In genomic region chr12:4274960-4275868, GRCh38 we compare ENCODE assay signal across 9 cellular contexts. TPM values are rescaled to one million over a fixed set of nuclear protein-coding genes. Genes with fewer than 3 reads are reported as not detected.
A peak's percentile ranks its signal among the peaks of the same experiment; 100 is the strongest.
DNase-seq lines count a peak whose midpoint lies in the region; ATAC-seq, FAIRE-seq and TF ChIP-seq lines count a peak whose summit lies in the region.
"Had no signal": no experiment of that assay in that cellular context is flagged by ENCODE, and none has a peak within 500 bp of the region (broad histone marks: within the 10 kb centered on the region; RNA-seq: fewer than 3 reads in every experiment).

No MANE protein-coding gene starts in this region.

- H3K27me3 Mint-ChIP-seq in mesothelial cell of epicardium (ENCODE audit: low read depth) = peaks cover 3% of the 10 kb centered on the region

- no peak for FAIRE-seq in A549 (lab: Jason Lieb, UNC)
- FAIRE-seq: colon had no signal

- TF ChIP-seq CTCF in A549 (IDR thresholded peaks at IDR 0.05) = no peak
- TF ChIP-seq CTCF in mesothelial cell of epicardium (IDR thresholded peaks at IDR 0.05; ENCODE audit: unreplicated experiment) = no peak

- peaks cover 33% of the 10 kb centered on the region for H3K27me3 ChIP-seq in HUES64 (ENCODE audit: insufficient read depth, low read length)

- CTCF ChIA-PET in A549 (lab: Yijun Ruan, JAX) = interaction anchor here (1.0 to 13.1 kb wide), 13 partner anchors 10 to 975 kb away, joined by 3 to 235 read pairs (median 12); no protein-coding TSS in a partner anchor

- H3K4me3 ChIP-seq in A549 = peak overlapping the region; percentile 46
- H3K4me3 ChIP-seq in HUES64 (ENCODE audit: low read length) = peak overlapping the region; percentile 96

- ATAC-seq in A549 (no peak), GM21447 (IDR thresholded peaks at IDR 0.05; ENCODE audit: unreplicated experiment) (no peak), GM18511 (IDR thresholded peaks at IDR 0.05; ENCODE audit: unreplicated experiment) (no peak)

- H3K4me1 Mint-ChIP-seq in mesothelial cell of epicardium = peaks cover 59% of the 10 kb centered on the region

- peaks cover 8% of the 10 kb centered on the region for H3K36me3 Mint-ChIP-seq in mesothelial cell of epicardium

- DNase-seq in A549 (ENCODE audit: low read depth in 1 of 2, low spot score in 1 of 2) (no peak), caudate nucleus (lab: John Stamatoyannopoulos, UW) (no peak), mesothelial cell of epicardium (ENCODE audit: low spot score in 2 of 2, unreplicated experiment in 2 of 2) (no peak), MV-4-11 (lab: John Stamatoyannopoulos, UW) (no peak), DMS79 (lab: John Stamatoyannopoulos, UW) (no peak)

- TF ChIP-seq RAD21 in A549 (conservative IDR thresholded peaks at IDR 0.05 in 1 of 2, IDR thresholded peaks at IDR 0.05 in 1 of 2) = no peak

- 3% methylated on average over 37 of the region's 46 CpGs for WGBS in A549 (ENCODE audit: missing lambda C conversion rate)
- WGBS in HUES64 = under 1% methylated on average over 43 of the region's 46 CpGs

- H3K9me3 ChIP-seq in A549 (no peaks in the 10 kb centered on the region), HUES64 (ENCODE audit: insufficient read depth, low read depth, low read length) (no peaks in the 10 kb centered on the region)

- H3K9me3 Mint-ChIP-seq in mesothelial cell of epicardium = no peaks in the 10 kb centered on the region

- peak overlapping the region; percentile 30 to 47; a peak in 2 of 6 replicates for H3K27ac ChIP-seq in A549
- H3K27ac ChIP-seq in HUES64 (ENCODE audit: low read depth, low read length) = peak overlapping the region; percentile 79
- H3K27ac ChIP-seq in caudate nucleus (ENCODE audit: low read depth, low read length) = peak overlapping the region; percentile 92

- TF ChIP-seq POLR2A in A549 (IDR thresholded peaks at IDR 0.05; ENCODE audit: low read length) = no peak

- peaks cover 53% of the 10 kb centered on the region for H3K4me1 ChIP-seq in A549
- H3K4me1 ChIP-seq in HUES64 (ENCODE audit: insufficient read depth, low read length) = peaks cover 30% of the 10 kb centered on the region

- H3K36me3 ChIP-seq in HUES64 (ENCODE audit: insufficient read depth, low read length) = peaks cover 41% of the 10 kb centered on the region

- peak overlapping the region; percentile 78 for H3K4me2 ChIP-seq in A549

- peak overlapping the region; percentile 98 for H3K27ac Mint-ChIP-seq in mesothelial cell of epicardium

- H3K4me3 Mint-ChIP-seq in mesothelial cell of epicardium = peak overlapping the region; percentile 91

- TF ChIP-seq EP300 in A549 (IDR thresholded peaks at IDR 0.05) = no peak

- POLR2A ChIA-PET in A549 (lab: Yijun Ruan, JAX) = interaction anchor here (0.6 kb wide), 1 partner anchor 283 kb away, joined by 4 read pairs; no protein-coding TSS in a partner anchor

- H3K9ac ChIP-seq in HUES64 (ENCODE audit: low read depth, low read length) = peak overlapping the region; percentile 94

TF ChIP-seq in A549, 52 proteins besides CTCF, POLR2A, EP300 and RAD21:
- TF ChIP-seq, protein P1, sequence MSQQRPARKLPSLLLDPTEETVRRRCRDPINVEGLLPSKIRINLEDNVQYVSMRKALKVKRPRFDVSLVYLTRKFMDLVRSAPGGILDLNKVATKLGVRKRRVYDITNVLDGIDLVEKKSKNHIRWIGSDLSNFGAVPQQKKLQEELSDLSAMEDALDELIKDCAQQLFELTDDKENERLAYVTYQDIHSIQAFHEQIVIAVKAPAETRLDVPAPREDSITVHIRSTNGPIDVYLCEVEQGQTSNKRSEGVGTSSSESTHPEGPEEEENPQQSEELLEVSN (IDR thresholded peaks at IDR 0.05; ENCODE audit: borderline replicate concordance, low read depth) = no peak
- TF ChIP-seq HDAC2 (IDR thresholded peaks at IDR 0.05) = no peak
- no peak for TF ChIP-seq HEYL (CRISPR knock-in tag; IDR thresholded peaks at IDR 0.05)
- no peak for TF ChIP-seq CHD4 (IDR thresholded peaks at IDR 0.05; ENCODE audit: borderline replicate concordance)
- TF ChIP-seq EHMT2 (IDR thresholded peaks at IDR 0.05; ENCODE audit: low read depth) = no peak
- TF ChIP-seq EHF (CRISPR knock-in tag; IDR thresholded peaks at IDR 0.05) = no peak
- TF ChIP-seq RFX5 (IDR thresholded peaks at IDR 0.05) = no peak
- no peak for TF ChIP-seq MYC (IDR thresholded peaks at IDR 0.05; ENCODE audit: borderline replicate concordance, low read length)
- no peak for TF ChIP-seq MAZ (IDR thresholded peaks at IDR 0.05; ENCODE audit: borderline replicate concordance, low read depth, low read length)
- TF ChIP-seq KDM1A (IDR thresholded peaks at IDR 0.05; ENCODE audit: low read depth) = no peak
- no peak for TF ChIP-seq HOXB13 (CRISPR knock-in tag; IDR thresholded peaks at IDR 0.05; ENCODE audit: low read depth)
- no peak for TF ChIP-seq GATA3 (IDR thresholded peaks at IDR 0.05; ENCODE audit: borderline replicate concordance)
- TF ChIP-seq PBX3 (IDR thresholded peaks at IDR 0.05) = no peak
- TF ChIP-seq CEBPB (IDR thresholded peaks at IDR 0.05) = no peak
- TF ChIP-seq, protein P2, sequence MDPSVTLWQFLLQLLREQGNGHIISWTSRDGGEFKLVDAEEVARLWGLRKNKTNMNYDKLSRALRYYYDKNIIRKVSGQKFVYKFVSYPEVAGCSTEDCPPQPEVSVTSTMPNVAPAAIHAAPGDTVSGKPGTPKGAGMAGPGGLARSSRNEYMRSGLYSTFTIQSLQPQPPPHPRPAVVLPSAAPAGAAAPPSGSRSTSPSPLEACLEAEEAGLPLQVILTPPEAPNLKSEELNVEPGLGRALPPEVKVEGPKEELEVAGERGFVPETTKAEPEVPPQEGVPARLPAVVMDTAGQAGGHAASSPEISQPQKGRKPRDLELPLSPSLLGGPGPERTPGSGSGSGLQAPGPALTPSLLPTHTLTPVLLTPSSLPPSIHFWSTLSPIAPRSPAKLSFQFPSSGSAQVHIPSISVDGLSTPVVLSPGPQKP (IDR thresholded peaks at IDR 0.05; ENCODE audit: low read depth, low read length) = no peak
- TF ChIP-seq POLR2AphosphoS2 (conservative IDR thresholded peaks at IDR 0.05; ENCODE audit: low read length) = no peak
- no peak for TF ChIP-seq SREBF2 (IDR thresholded peaks at IDR 0.05)
- no peak for TF ChIP-seq NR3C1 (IDR thresholded peaks at IDR 0.05)
- no peak for TF ChIP-seq ZC3H11A (IDR thresholded peaks at IDR 0.05)
- TF ChIP-seq HMGXB4 (CRISPR knock-in tag; IDR thresholded peaks at IDR 0.05; ENCODE audit: borderline replicate concordance) = no peak

RNA-seq across cellular contexts. Expression of gene CCND2, which starts 1.7 kb away (rescaled TPM):
- polyA plus RNA-seq in A549 (2011; rRNA removed) = 0.18 and 0.20 TPM in 2 replicates
- 0.01 TPM in 1 of 2 replicates, not detected in the other for polyA plus RNA-seq in A549 (2012; cell fraction: cytosol; rRNA removed)
- polyA plus RNA-seq in A549 (2012; cell fraction: nucleus; rRNA removed) = not detected in 2 replicates
- polyA plus RNA-seq in A549 (2017; fragmentation: RNase III; extraction: RNeasy Plus Mini Kit Qiagen cat#74134 plus additional on column Dnase treatment) = not detected in 3 replicates
- polyA minus RNA-seq in A549 (2011; rRNA and poly(A)+ RNA removed) = 0.37 and 0.78 TPM in 2 replicates
- 54.8 TPM for polyA plus RNA-seq in HUES64 (2013, experiment 1 of 2)
- polyA plus RNA-seq in HUES64 (2013, experiment 2 of 2) = 65.7 TPM
- total RNA-seq in mesothelial cell of epicardium = 393 to 412 TPM (median 404 TPM) in 3 replicates

RNA-seq across cellular contexts. Expression of gene TIGAR, which starts 45.8 kb away (rescaled TPM):
- 30.0 and 50.9 TPM in 2 replicates for polyA plus RNA-seq in A549 (2011; rRNA removed)
- 8.5 and 9.0 TPM in 2 replicates for polyA plus RNA-seq in A549 (2012; cell fraction: cytosol; rRNA removed)
- 2.1 and 6.6 TPM in 2 replicates for polyA plus RNA-seq in A549 (2012; cell fraction: nucleus; rRNA removed)
- polyA plus RNA-seq in A549 (2017; fragmentation: RNase III; extraction: RNeasy Plus Mini Kit Qiagen cat#74134 plus additional on column Dnase treatment) = 24.5 to 30.6 TPM (median 25.2 TPM) in 3 replicates
- polyA minus RNA-seq in A549 (2011; rRNA and poly(A)+ RNA removed) = 6.3 and 7.7 TPM in 2 replicates
- 11.1 TPM for polyA plus RNA-seq in HUES64 (2013, experiment 1 of 2)
- polyA plus RNA-seq in HUES64 (2013, experiment 2 of 2) = 16.4 TPM
- total RNA-seq in mesothelial cell of epicardium = 16.7 to 22.1 TPM (median 21.0 TPM) in 3 replicates

Comparison
In these comparisons a context has a peak if more than half of its experiments do, and no peak if none do; other contexts are left out.
1. H3K27ac ChIP-seq: peak in every context shown above with its lines; median percentile 92 in caudate nucleus; 79 in HUES64; 38 in A549.